Comparison of ENCODE assay signal across 9 cellular contexts in the genomic region with DNA sequence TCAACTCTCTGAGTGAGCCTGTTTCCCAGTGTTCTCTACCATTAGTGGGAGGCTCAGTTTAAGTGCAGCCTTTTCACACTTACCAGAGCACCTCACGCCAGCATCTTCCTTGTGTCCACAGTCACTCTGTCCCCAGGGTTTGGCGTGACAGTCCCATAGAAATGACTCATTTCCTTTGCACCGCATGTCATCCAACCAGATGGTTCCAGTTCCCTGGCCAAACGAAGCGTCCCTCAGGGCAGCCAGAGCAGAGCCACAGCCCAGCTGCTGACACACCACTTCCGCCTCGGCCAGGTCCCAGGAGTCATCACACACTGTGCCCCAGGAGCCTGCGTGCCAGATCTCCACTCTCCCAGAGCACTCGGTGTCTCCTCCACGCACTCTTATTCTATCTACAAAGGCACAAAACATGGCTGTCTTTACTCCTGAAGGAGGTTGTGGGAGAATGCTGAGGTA.
DNase-seq lines count a peak whose midpoint lies in the region; ATAC-seq, FAIRE-seq and TF ChIP-seq lines count a peak whose summit lies in the region.
"Had no signal": no experiment of that assay in that cellular context is flagged by ENCODE, and none has a peak within 500 bp of the region (broad histone marks: within the 10 kb centered on the region; RNA-seq: fewer than 3 reads in every experiment).

No MANE protein-coding gene starts in this region.

- H3K4me2 ChIP-seq in A549 (no peak overlapping the region), H1 (ENCODE audit: insufficient read depth in 1 of 2, low read depth in 2 of 2, low read length in 2 of 2) (no peak overlapping the region)

- no peak overlapping the region for H2BK12ac ChIP-seq in H1 (ENCODE audit: low read depth, low read length)

- H3K79me1 ChIP-seq in H1 (ENCODE audit: low read depth, low read length), result no peaks in the 10 kb centered on the region

- no peak overlapping the region for H4K5ac ChIP-seq in H1 (ENCODE audit: insufficient read length, low read depth, low read length)

- H4K8ac ChIP-seq in H1 (ENCODE audit: extremely low read depth, insufficient read depth, low read length), result no peak overlapping the region

- no peak overlapping the region for H3K9ac ChIP-seq in H1 (replicated peaks in 1 of 4; ENCODE audit: extremely low read depth in 1 of 4, low read depth in 3 of 4, low read length in 3 of 4)

- peak overlapping the region; percentile 59 for H2AFZ ChIP-seq in H1 (ENCODE audit: low read length)

- no peaks in the 10 kb centered on the region for H3K36me3 ChIP-seq in H1 (ENCODE audit: control insufficient read depth in 2 of 4, insufficient read depth in 4 of 4, low read length in 3 of 4)
- H3K36me3 ChIP-seq in esophagus muscularis mucosa, result no peaks in the 10 kb centered on the region

- intact Hi-C loops in esophagus muscularis mucosa (cut with DNase I), result no loop called here

- H3K79me2 ChIP-seq in H1 (ENCODE audit: control insufficient read depth in 1 of 2, insufficient read depth in 2 of 2, low read length in 2 of 2), result no peaks in the 10 kb centered on the region

- no peak overlapping the region for H3K4me3 ChIP-seq in A549
- no peak overlapping the region for H3K4me3 ChIP-seq in H1 (ENCODE audit: extremely low read depth in 1 of 4, insufficient read depth in 2 of 4, low read depth in 3 of 4, low read length in 4 of 4)
- H3K4me3 ChIP-seq in esophagus muscularis mucosa, result no peak overlapping the region

- TF ChIP-seq POLR2A in A549 (IDR thresholded peaks at IDR 0.05; ENCODE audit: low read length) (0 out of 2 replicates have a peak, but pooled peaks have one; percentile 10), H1 (IDR thresholded peaks at IDR 0.05; ENCODE audit: control extremely low read depth in 1 of 2, low read depth in 2 of 2, low read length in 2 of 2) (no peak), esophagus muscularis mucosa (IDR thresholded peaks at IDR 0.05; ENCODE audit: low read depth) (no peak)

- H3K4me1 ChIP-seq in A549 (no peaks in the 10 kb centered on the region), H1 (replicated peaks in 1 of 4; ENCODE audit: control insufficient read depth in 3 of 4, insufficient read depth in 4 of 4, low read length in 3 of 4) (no peaks in the 10 kb centered on the region), esophagus muscularis mucosa (no peaks in the 10 kb centered on the region)

- no peak for TF ChIP-seq RAD21 in A549 (conservative IDR thresholded peaks at IDR 0.05 in 1 of 2, IDR thresholded peaks at IDR 0.05 in 1 of 2)
- no peak for TF ChIP-seq RAD21 in H1 (IDR thresholded peaks at IDR 0.05 in 1 of 2, conservative IDR thresholded peaks at IDR 0.05 in 1 of 2; ENCODE audit: low read depth in 2 of 2, low read length in 2 of 2)

- WGBS in A549 (ENCODE audit: missing lambda C conversion rate), result 51% methylated on average over 10 of the region's 10 CpGs
- 86% methylated on average over 10 of the region's 10 CpGs; no CpG with 5 or more reads in 1 of the 2 experiments for WGBS in H1 (ENCODE audit: extremely low coverage in 1 of 2, insufficient coverage in 1 of 2, insufficient read length in 1 of 2, insufficient replicate concordance in 2 of 2, low coverage in 1 of 2, low lambda C conversion rate in 2 of 2, missing lambda C conversion rate in 1 of 2), 2 experiments
- WGBS in esophagus muscularis mucosa, result 69% methylated on average over 10 of the region's 10 CpGs

- no peak for TF ChIP-seq EP300 in A549 (IDR thresholded peaks at IDR 0.05)
- TF ChIP-seq EP300 in H1 (IDR thresholded peaks at IDR 0.05; ENCODE audit: borderline replicate concordance in 1 of 2, low read depth in 2 of 2, low read length in 2 of 2), result no peak
- no peak for TF ChIP-seq EP300 in esophagus muscularis mucosa (IDR thresholded peaks at IDR 0.05)

- no peak overlapping the region for H2BK120ac ChIP-seq in H1 (replicated peaks; ENCODE audit: low read depth, low read length)

- POLR2A ChIA-PET in A549 (lab: Yijun Ruan, JAX), result no interaction called here
- POLR2A ChIA-PET in H1 (lab: Charles Lee; ENCODE audit: partially characterized antibody), result no interaction called here

- H3K18ac ChIP-seq in H1 (ENCODE audit: extremely low read depth, low read length), result no peak overlapping the region

- H2BK20ac ChIP-seq in H1 (ENCODE audit: low read length), result no peak overlapping the region

- CTCF ChIA-PET in A549 (lab: Yijun Ruan, JAX), result no interaction called here
- CTCF ChIA-PET in H1 (lab: Charles Lee; ENCODE audit: partially characterized antibody), result no interaction called here

- TF ChIP-seq CTCF in A549 (IDR thresholded peaks at IDR 0.05), result no peak
- TF ChIP-seq CTCF in H1 (IDR thresholded peaks at IDR 0.05; ENCODE audit: control extremely low read depth in 1 of 3, insufficient read depth in 1 of 3, low read depth in 1 of 3, low read length in 3 of 3), result no peak
- TF ChIP-seq CTCF in esophagus muscularis mucosa (IDR thresholded peaks at IDR 0.05), result no peak

- no peak overlapping the region for H3K56ac ChIP-seq in H1 (replicated peaks; ENCODE audit: insufficient read length, low read depth, low read length)

- DNase-seq in A549 (ENCODE audit: low read depth in 1 of 2, low spot score in 1 of 2) (no peak), LoVo (ENCODE audit: low spot score) (peak; percentile 27), H1 (ENCODE audit: low read depth in 1 of 2, low spot score in 2 of 2) (no peak), esophagus muscularis mucosa (ENCODE audit: extremely low spot score) (no peak), NCI-H526 (lab: John Stamatoyannopoulos, UW) (no peak)
- DNase-seq in activated effector memory CD4-positive, alpha-beta T cell treated with Interleukin-2 at 50 U/mL for 16 hours, result no peak
- DNase-seq: CD8-positive, alpha-beta T cell had no signal

- no peaks in the 10 kb centered on the region for H3K9me3 ChIP-seq in A549
- no peaks in the 10 kb centered on the region; a peak in 1 of 4 replicates for H3K9me3 ChIP-seq in H1 (ENCODE audit: insufficient read depth in 2 of 2, low read depth in 1 of 2, low read length in 1 of 2)
- no peaks in the 10 kb centered on the region for H3K9me3 ChIP-seq in esophagus muscularis mucosa

- H2AK5ac ChIP-seq in H1 (ENCODE audit: low read depth, low read length), result no peak overlapping the region

- H3K27ac ChIP-seq in A549 (no peak overlapping the region), H1 (ENCODE audit: low read depth, low read length) (no peak overlapping the region), esophagus muscularis mucosa (replicated peaks in 1 of 4) (no peak overlapping the region)

- H3K4ac ChIP-seq in H1 (replicated peaks; ENCODE audit: insufficient read length, low read depth, low read length), result no peak overlapping the region

- ATAC-seq in A549 (peak in 1 of 2 experiments; percentile 30; a peak in 1 of 6 replicates), GM19372 (IDR thresholded peaks at IDR 0.05; ENCODE audit: low read depth, unreplicated experiment) (peak; percentile 79), GM21619 (IDR thresholded peaks at IDR 0.05; ENCODE audit: unreplicated experiment) (no peak)
- ATAC-seq: CD8-positive, alpha-beta T cell had no signal

- H2BK15ac ChIP-seq in H1 (ENCODE audit: low read length), result no peak overlapping the region

- H2BK5ac ChIP-seq in H1 (ENCODE audit: low read depth, low read length), result no peak overlapping the region

- FAIRE-seq in A549 (lab: Jason Lieb, UNC) (no peak), H1 (lab: Jason Lieb, UNC) (no peak)

- no peaks in the 10 kb centered on the region for H3K23me2 ChIP-seq in H1 (ENCODE audit: low read depth, low read length)

- no peak overlapping the region for H3K23ac ChIP-seq in H1 (ENCODE audit: insufficient read length)

- no peak overlapping the region for H3K14ac ChIP-seq in H1 (ENCODE audit: insufficient read length)

- H3K27me3 ChIP-seq in H1 (replicated peaks in 1 of 4; ENCODE audit: control insufficient read depth in 3 of 4, extremely low read depth in 1 of 4, insufficient read depth in 3 of 4, low read length in 3 of 4), result no peaks in the 10 kb centered on the region
- H3K27me3 ChIP-seq in esophagus muscularis mucosa, result peaks cover 0 to under 1% (median 0%) of the 10 kb centered on the region in 4 donors

- no peaks in the 10 kb centered on the region for H4K20me1 ChIP-seq in H1 (replicated peaks in 1 of 2; ENCODE audit: control insufficient read depth in 1 of 2, insufficient read depth in 2 of 2, low read length in 2 of 2)

- H4K91ac ChIP-seq in H1 (replicated peaks; ENCODE audit: insufficient read length, low read length), result no peak overlapping the region

TF ChIP-seq in A549, 52 proteins besides CTCF, POLR2A, EP300 and RAD21:
- TF ChIP-seq RARB (CRISPR knock-in tag; IDR thresholded peaks at IDR 0.05) (no peak), SMC3 (IDR thresholded peaks at IDR 0.05) (no peak), CBX8 (IDR thresholded peaks at IDR 0.05) (no peak), PBX3 (IDR thresholded peaks at IDR 0.05) (no peak), HOXB5 (CRISPR knock-in tag; IDR thresholded peaks at IDR 0.05) (no peak), HDAC2 (IDR thresholded peaks at IDR 0.05) (no peak), ZNF302 (CRISPR knock-in tag; IDR thresholded peaks at IDR 0.05) (no peak), NR3C1 (IDR thresholded peaks at IDR 0.05) (no peak)

TF ChIP-seq in H1, 55 proteins besides CTCF, POLR2A, EP300 and RAD21:
- TF ChIP-seq JUND (IDR thresholded peaks at IDR 0.05; ENCODE audit: low read length), result 0 out of 2 replicates have a peak, but pooled peaks have one; percentile 4
- TF ChIP-seq ZNF274 (IDR thresholded peaks at IDR 0.05; ENCODE audit: borderline replicate concordance, extremely low read depth, low read length), result no peak

Comparison
In these comparisons a context has a peak if more than half of its experiments do, and no peak if none do; other contexts are left out.
1. Of the 18 proteins assayed by ChIP-seq in both H1 and A549: peak only in H1: none; only in A549: POLR2A; in both: none; in neither: 17.